Comparison of ENCODE assay signal across 14 cellular contexts in the genomic region with DNA sequence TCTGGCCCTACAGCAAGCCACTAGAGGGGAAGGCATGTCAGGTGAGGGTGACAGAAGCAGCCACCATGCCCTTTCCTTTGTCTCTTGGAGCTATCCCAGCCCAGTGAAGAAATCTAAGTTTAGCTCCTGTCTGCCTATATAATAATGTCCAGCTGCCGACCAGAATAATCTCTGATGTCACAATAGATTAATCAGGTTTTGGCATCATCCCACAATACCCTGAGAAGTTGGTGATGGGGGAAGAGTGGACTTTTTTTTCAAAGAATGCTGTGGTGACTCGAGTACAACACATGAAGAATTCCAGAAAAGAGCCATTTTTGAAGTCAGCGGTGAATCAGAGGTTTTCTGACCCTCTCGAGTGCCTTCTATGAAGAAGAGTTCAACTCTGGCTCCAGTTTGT. TPM values are rescaled to one million over a fixed set of nuclear protein-coding genes. Genes with fewer than 3 reads are reported as not detected.
DNase-seq lines count a peak whose midpoint lies in the region; ATAC-seq and TF ChIP-seq lines count a peak whose summit lies in the region.
"Had no signal": no experiment of that assay in that cellular context is flagged by ENCODE, and none has a peak within 500 bp of the region (broad histone marks: within the 10 kb centered on the region; RNA-seq: fewer than 3 reads in every experiment).

No MANE protein-coding gene starts in this region.

- no peaks in the 10 kb centered on the region for H3K9me3 Mint-ChIP-seq in GM23338
- H3K9me3 Mint-ChIP-seq: stimulated activated naive CD8-positive, alpha-beta T cell treated with anti-CD3 and anti-CD28 coated beads, Interleukin-15, Interleukin-2, amounts not matched to agents 100 ng/mL and 50 ng/mL, for 24 hours had no signal

- H3K4me3 Mint-ChIP-seq in GM23338, result peak overlapping the region; percentile 79

- intact Hi-C loops in ascending aorta (cut with DNase I), result loop anchor here (5.0 kb wide), 1 partner anchor 153 kb away; no protein-coding TSS in a partner anchor
- intact Hi-C loops in lower lobe of right lung (cut with DNase I), result no loop called here
- intact Hi-C loops in thyroid gland (cut with DNase I), result no loop called here

- WGBS in hepatocyte (ENCODE audit: low lambda C conversion rate, missing lambda C conversion rate), result 59% methylated on average over 4 of the region's 4 CpGs
- 40 to 48% methylated on average over 4 of the region's 4 CpGs for WGBS in thyroid gland, 2 donors

- H3K4me1 ChIP-seq in GM23338 (ENCODE audit: insufficient read depth) (peaks cover 18% of the 10 kb centered on the region), ascending aorta (peaks cover 3 to 6% of the 10 kb centered on the region in 2 donors), hepatocyte (ENCODE audit: insufficient read depth) (peaks cover 7% of the 10 kb centered on the region), lower lobe of right lung (peaks cover 16% of the 10 kb centered on the region), thyroid gland (peaks cover 0 to 9% of the 10 kb centered on the region in 2 donors)

- H3K36me3 ChIP-seq in GM23338 (ENCODE audit: insufficient read depth), result no peaks in the 10 kb centered on the region
- H3K36me3 ChIP-seq in ascending aorta, result no peaks in the 10 kb centered on the region
- H3K36me3 ChIP-seq in hepatocyte (replicated peaks; ENCODE audit: insufficient read depth, low read depth), result no peaks in the 10 kb centered on the region
- no peaks in the 10 kb centered on the region for H3K36me3 ChIP-seq in lower lobe of right lung
- no peaks in the 10 kb centered on the region for H3K36me3 ChIP-seq in thyroid gland

- peaks cover 61% of the 10 kb centered on the region for H3K27me3 Mint-ChIP-seq in GM23338 (ENCODE audit: insufficient read depth, low read depth, poor library complexity)

- H4K20me1 ChIP-seq in GM23338 (replicated peaks; ENCODE audit: insufficient read depth) (no peaks in the 10 kb centered on the region), hepatocyte (ENCODE audit: insufficient read depth, poor library complexity, severe bottlenecking) (no peaks in the 10 kb centered on the region)

- no peaks in the 10 kb centered on the region for H3K9me3 ChIP-seq in ascending aorta
- H3K9me3 ChIP-seq in hepatocyte (ENCODE audit: low read depth), result no peaks in the 10 kb centered on the region
- no peaks in the 10 kb centered on the region for H3K9me3 ChIP-seq in lower lobe of right lung
- H3K9me3 ChIP-seq in thyroid gland, result no peaks in the 10 kb centered on the region

- DNase-seq in GM23338 (ENCODE audit: low spot score) (no peak), ascending aorta (ENCODE audit: low spot score in 2 of 2) (no peak), hepatocyte (ENCODE audit: low spot score) (no peak), skeletal muscle cell (ENCODE audit: low read depth) (peak; percentile 84), lower lobe of right lung (no peak), NCI-H1048 (lab: John Stamatoyannopoulos, UW) (no peak), GM20000 (ENCODE audit: low spot score) (no peak), thyroid gland (no peak)
- DNase-seq: Karpas-422, naive B cell, NCI-H2171 treated with DMSO at 0.1 percent for 48 hours, T1000 had no signal

- H3K79me2 ChIP-seq in GM23338 (replicated peaks; ENCODE audit: insufficient read depth), result no peaks in the 10 kb centered on the region
- H3K79me2 ChIP-seq in hepatocyte, result no peaks in the 10 kb centered on the region

- no peak overlapping the region for H3K27ac Mint-ChIP-seq in GM23338
- H3K27ac Mint-ChIP-seq: stimulated activated naive CD8-positive, alpha-beta T cell treated with anti-CD3 and anti-CD28 coated beads, Interleukin-15, Interleukin-2, amounts not matched to agents 100 ng/mL and 50 ng/mL, for 24 hours had no signal

- TF ChIP-seq CTCF in GM23338 (conservative IDR thresholded peaks at IDR 0.05; ENCODE audit: low read depth in 2 of 2) (no peak), ascending aorta (IDR thresholded peaks at IDR 0.05) (no peak), hepatocyte (IDR thresholded peaks at IDR 0.05; ENCODE audit: poor library complexity) (no peak), lower lobe of right lung (IDR thresholded peaks at IDR 0.05) (no peak), GM20000 (IDR thresholded peaks at IDR 0.05; ENCODE audit: extremely low read depth, missing control alignments) (no peak), thyroid gland (IDR thresholded peaks at IDR 0.05) (no peak)

- no peaks in the 10 kb centered on the region for H3K36me3 Mint-ChIP-seq in GM23338 (ENCODE audit: low read depth)

- no peaks in the 10 kb centered on the region for H3F3A ChIP-seq in GM23338 (replicated peaks; ENCODE audit: low read depth)

- no peak overlapping the region for H3K27ac ChIP-seq in GM23338 (ENCODE audit: low read depth)
- H3K27ac ChIP-seq in ascending aorta, result no peak overlapping the region
- H3K27ac ChIP-seq in hepatocyte, result no peak overlapping the region
- no peak overlapping the region for H3K27ac ChIP-seq in lower lobe of right lung
- H3K27ac ChIP-seq in thyroid gland, result no peak overlapping the region

- H3K4me2 ChIP-seq in GM23338, result peak overlapping the region; percentile 88
- H3K4me2 ChIP-seq in hepatocyte, result peak overlapping the region; percentile 79

- no peaks in the 10 kb centered on the region for H3K9me2 ChIP-seq in GM23338 (ENCODE audit: insufficient read depth)
- H3K9me2 ChIP-seq in hepatocyte (replicated peaks; ENCODE audit: insufficient read depth), result no peaks in the 10 kb centered on the region

- ATAC-seq in GM23338 (no peak), lower lobe of right lung (no peak)

- TF ChIP-seq POLR2A in thyroid gland (IDR thresholded peaks at IDR 0.05), result no peak

- H3K27me3 ChIP-seq in GM23338 (ENCODE audit: insufficient read depth) (peaks cover 70% of the 10 kb centered on the region), ascending aorta (no peaks in the 10 kb centered on the region), hepatocyte (peaks cover 83% of the 10 kb centered on the region), lower lobe of right lung (ENCODE audit: low read depth) (no peaks in the 10 kb centered on the region), thyroid gland (no peaks in the 10 kb centered on the region)

- H3K4me1 Mint-ChIP-seq in GM23338, result peaks cover 8% of the 10 kb centered on the region; the same call in 2 of the 3 replicates

- peak overlapping the region; percentile 69 for H3K4me3 ChIP-seq in GM23338
- peak overlapping the region; percentile 43 to 61 for H3K4me3 ChIP-seq in ascending aorta
- no peak overlapping the region for H3K4me3 ChIP-seq in hepatocyte
- no peak overlapping the region for H3K4me3 ChIP-seq in skeletal muscle cell (ENCODE audit: low read depth, low read length)
- H3K4me3 ChIP-seq in lower lobe of right lung, result no peak overlapping the region
- H3K4me3 ChIP-seq in thyroid gland (replicated peaks in 1 of 3), result no peak overlapping the region

- H2AFZ ChIP-seq in GM23338 (peak overlapping the region; percentile 99), hepatocyte (peak overlapping the region; percentile 87)

TF ChIP-seq in GM23338, 12 proteins besides CTCF, POLR2A, EP300 and RAD21 (continues in another document):
- TF ChIP-seq ZNF114 (CRISPR knock-in tag; IDR thresholded peaks at IDR 0.05), result no peak

RNA-seq across cellular contexts. Expression of a gene that starts 1.7 kb away (rescaled TPM):
- 0.35 and 0.66 TPM in 2 replicates for total RNA-seq in GM23338 (2014; rRNA removed; shearing (Covaris generic))
- 1.5 and 2.1 TPM in 2 replicates for polyA plus RNA-seq in GM23338 (2016; fragmentation: Nextera tagmentation; extraction: Ambion mirVana)
- total RNA-seq in ascending aorta, result not detected
- total RNA-seq in hepatocyte, result 0.07 and 0.08 TPM in 2 replicates
- polyA plus RNA-seq in hepatocyte, result 0.27 and 0.36 TPM in 2 replicates
- total RNA-seq in lower lobe of right lung, result 1.3 TPM
- under 1 TPM; 0.11 to 0.81 (median 0.26) TPM for total RNA-seq in thyroid gland
- total RNA-seq: RPMI7951 had no signal

RNA-seq across cellular contexts. Expression of a gene that starts 22.3 kb away (rescaled TPM):
- total RNA-seq in GM23338 (2014; rRNA removed; shearing (Covaris generic)), result 56.8 and 61.1 TPM in 2 replicates
- 14.3 and 18.5 TPM in 2 replicates for polyA plus RNA-seq in GM23338 (2016; fragmentation: Nextera tagmentation; extraction: Ambion mirVana)
- 8.4 TPM for total RNA-seq in ascending aorta
- total RNA-seq in hepatocyte, result 28.7 and 31.7 TPM in 2 replicates
- 9.1 and 9.3 TPM in 2 replicates for polyA plus RNA-seq in hepatocyte
- 27.7 TPM for total RNA-seq in lower lobe of right lung
- total RNA-seq in thyroid gland, result 10 to 100 TPM; 26.3 to 43.2 (median 30.4) TPM

Comparison
In these comparisons a context has a peak if more than half of its experiments do, and no peak if none do; other contexts are left out.
1. H3K4me3 ChIP-seq: peak in GM23338 (single experiment) and ascending aorta (2 of 2); none in hepatocyte (single experiment), skeletal muscle cell (single experiment), lower lobe of right lung (single experiment) and thyroid gland (0 of 3).